15 cellular contexts compared by ENCODE assay signal in genomic region chr2:156883828-156884615, GRCh38.
DNase-seq lines count a peak whose midpoint lies in the region; ATAC-seq, FAIRE-seq and TF ChIP-seq lines count a peak whose summit lies in the region.
"Had no signal": no experiment of that assay in that cellular context is flagged by ENCODE, and none has a peak within 500 bp of the region (broad histone marks: within the 10 kb centered on the region; RNA-seq: fewer than 3 reads in every experiment).

No MANE protein-coding gene starts in this region.

- no peak overlapping the region for H3K4me3 ChIP-seq in bronchial epithelial cell (ENCODE audit: low read depth, low read length)
- H3K4me3 ChIP-seq: GM12878, upper lobe of left lung had no signal

- H3K4me1 Mint-ChIP-seq in glutamatergic neuron (ENCODE audit: low read depth, unreplicated experiment) = no peaks in the 10 kb centered on the region

- H3K36me3 ChIP-seq in bronchial epithelial cell (ENCODE audit: control insufficient read depth, insufficient read depth, low read length) = no peaks in the 10 kb centered on the region
- H3K36me3 ChIP-seq: upper lobe of left lung had no signal

- FAIRE-seq in bronchial epithelial cell (lab: Jason Lieb, UNC) = peak; percentile 83
- FAIRE-seq: A204.1, GM12878 had no signal

- TF ChIP-seq CTCF in bronchial epithelial cell (IDR thresholded peaks at IDR 0.05; ENCODE audit: insufficient read depth, low read length, severe bottlenecking) (no peak), glutamatergic neuron (IDR thresholded peaks at IDR 0.05; ENCODE audit: partially characterized antibody, unreplicated experiment) (no peak)

- no peaks in the 10 kb centered on the region for H3K9me3 Mint-ChIP-seq in glutamatergic neuron (ENCODE audit: unreplicated experiment)
- H3K9me3 Mint-ChIP-seq: activated T-helper 1 cell treated with anti-CD3 and anti-CD28 coated beads, Interleukin-12 subunit alpha, Interleukin-12 subunit beta, Interleukin-2, Interleukin-4 antibody, amounts not matched to agents 30 ng/mL and 10 ng/mL and 1 ng/mL, durations not matched to agents 14 hours and 24 hours and 36 hours had no signal

- no peak for ATAC-seq in GM18517 (IDR thresholded peaks at IDR 0.05; ENCODE audit: unreplicated experiment)
- ATAC-seq: GM12878 had no signal

- no peaks in the 10 kb centered on the region for H3K27me3 ChIP-seq in bronchial epithelial cell (ENCODE audit: control insufficient read depth, insufficient read depth, low read length)
- H3K27me3 ChIP-seq: upper lobe of left lung had no signal

- no peak overlapping the region for H3K27ac Mint-ChIP-seq in glutamatergic neuron (ENCODE audit: unreplicated experiment)
- H3K27ac Mint-ChIP-seq: activated T-helper 1 cell treated with anti-CD3 and anti-CD28 coated beads, Interleukin-12 subunit alpha, Interleukin-12 subunit beta, Interleukin-2, Interleukin-4 antibody, amounts not matched to agents 30 ng/mL and 10 ng/mL and 1 ng/mL, durations not matched to agents 14 hours and 24 hours and 36 hours had no signal

- H3K36me3 Mint-ChIP-seq in glutamatergic neuron (ENCODE audit: unreplicated experiment) = no peaks in the 10 kb centered on the region

- peak; percentile 2 for DNase-seq in NCI-H2107 treated with DMSO at 0.1 percent for 48 hours (lab: John Stamatoyannopoulos, UW; ENCODE audit: unreplicated experiment)
- no peak for DNase-seq in NCI-H2107 (lab: John Stamatoyannopoulos, UW)
- peak; percentile 9 for DNase-seq in NCI-H460 (ENCODE audit: extremely low read depth, low read depth)
- DNase-seq in bronchial epithelial cell (ENCODE audit: low read depth) = peak; percentile 93
- peak; percentile 90 for DNase-seq in renal cortical epithelial cell (ENCODE audit: low read depth)
- no peak for DNase-seq in MV-4-11 (lab: John Stamatoyannopoulos, UW)
- no peak for DNase-seq in glutamatergic neuron
- DNase-seq: midbrain; NCI-H1436 treated with DMSO at 0.1 percent for 48 hours; stimulated activated CD8-positive, alpha-beta memory T cell treated with anti-CD3 and anti-CD28 coated beads, Interleukin-4, amount 100 ng/mL, for 48 hours; upper lobe of left lung had no signal

- peaks cover 4% of the 10 kb centered on the region for H3K27me3 Mint-ChIP-seq in glutamatergic neuron (ENCODE audit: unreplicated experiment)

- H3K4me3 Mint-ChIP-seq in glutamatergic neuron (ENCODE audit: unreplicated experiment) = no peak overlapping the region
- H3K4me3 Mint-ChIP-seq: activated T-helper 1 cell treated with anti-CD3 and anti-CD28 coated beads, Interleukin-12 subunit alpha, Interleukin-12 subunit beta, Interleukin-2, Interleukin-4 antibody, amounts not matched to agents 30 ng/mL and 10 ng/mL and 1 ng/mL, durations not matched to agents 14 hours and 24 hours and 36 hours had no signal

Comparison
In these comparisons a context has a peak if more than half of its experiments do, and no peak if none do; other contexts are left out.
1. DNase-seq: peak in NCI-H2107 treated with DMSO at 0.1 percent for 48 hours (single experiment), NCI-H460 (single experiment), bronchial epithelial cell (single experiment) and renal cortical epithelial cell (single experiment); none in NCI-H2107 (single experiment), MV-4-11 (single experiment) and glutamatergic neuron (single experiment).